8 cellular contexts compared by ENCODE assay signal in the genomic region with DNA sequence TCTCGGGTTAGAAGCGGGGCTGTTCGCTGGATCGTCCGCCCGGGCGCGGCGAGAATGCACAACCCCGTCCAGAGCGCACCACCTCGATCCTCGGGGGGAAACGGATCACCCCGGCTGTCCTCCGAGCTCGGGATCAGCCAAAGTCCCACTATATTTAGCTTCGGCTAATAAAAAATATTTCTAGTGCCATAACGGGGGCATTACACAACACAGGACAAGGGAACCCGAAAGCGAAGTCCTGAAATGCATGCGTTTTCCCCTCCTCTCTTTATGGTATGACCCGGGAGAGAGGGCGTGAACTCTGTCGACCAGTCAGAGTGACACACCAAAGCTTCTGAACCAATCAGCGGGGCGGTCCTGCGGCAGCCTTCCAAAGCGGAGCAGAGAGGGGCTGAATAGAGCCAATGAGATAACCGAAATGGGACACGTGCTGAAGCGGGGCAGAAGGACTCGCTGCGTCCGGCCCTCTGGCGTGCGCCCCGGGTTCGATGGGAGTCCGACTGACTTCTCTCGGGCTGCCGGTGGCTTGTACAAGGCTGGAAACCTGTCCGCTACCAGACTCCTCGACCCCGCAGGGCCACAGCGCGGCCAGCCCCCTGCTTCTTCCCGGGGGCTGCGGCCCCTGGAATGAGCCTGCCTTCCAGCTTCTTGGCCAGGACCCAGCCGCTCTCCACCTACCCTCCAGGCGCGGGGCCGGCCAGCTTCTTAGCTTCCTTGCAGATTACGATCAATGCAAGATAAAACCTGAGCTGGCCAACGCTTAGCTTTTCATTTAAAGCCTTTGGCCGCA. TPM values are rescaled to one million over a fixed set of nuclear protein-coding genes. Genes with fewer than 3 reads are reported as not detected.
A peak's percentile ranks its signal among the peaks of the same experiment; 100 is the strongest.
DNase-seq lines count a peak whose midpoint lies in the region; ATAC-seq and TF ChIP-seq lines count a peak whose summit lies in the region.

A gene with protein sequence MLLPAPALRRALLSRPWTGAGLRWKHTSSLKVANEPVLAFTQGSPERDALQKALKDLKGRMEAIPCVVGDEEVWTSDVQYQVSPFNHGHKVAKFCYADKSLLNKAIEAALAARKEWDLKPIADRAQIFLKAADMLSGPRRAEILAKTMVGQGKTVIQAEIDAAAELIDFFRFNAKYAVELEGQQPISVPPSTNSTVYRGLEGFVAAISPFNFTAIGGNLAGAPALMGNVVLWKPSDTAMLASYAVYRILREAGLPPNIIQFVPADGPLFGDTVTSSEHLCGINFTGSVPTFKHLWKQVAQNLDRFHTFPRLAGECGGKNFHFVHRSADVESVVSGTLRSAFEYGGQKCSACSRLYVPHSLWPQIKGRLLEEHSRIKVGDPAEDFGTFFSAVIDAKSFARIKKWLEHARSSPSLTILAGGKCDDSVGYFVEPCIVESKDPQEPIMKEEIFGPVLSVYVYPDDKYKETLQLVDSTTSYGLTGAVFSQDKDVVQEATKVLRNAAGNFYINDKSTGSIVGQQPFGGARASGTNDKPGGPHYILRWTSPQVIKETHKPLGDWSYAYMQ (minus strand): TSS at position 33 of the 790 bp plus-strand sequence. CDS start 32 bp downstream, at position 1.

- peaks cover 47% of the 10 kb centered on the region for H3K27me3 ChIP-seq in KMS-11 (ENCODE audit: insufficient read depth, low read depth)
- H3K27me3 ChIP-seq in Peyer's patch, result no peaks in the 10 kb centered on the region
- H3K27me3 ChIP-seq in esophagus muscularis mucosa, result no peaks in the 10 kb centered on the region
- no peaks in the 10 kb centered on the region for H3K27me3 ChIP-seq in muscle layer of colon (ENCODE audit: control insufficient read depth in 1 of 2, insufficient read depth in 2 of 2, low read length in 2 of 2)

- peak within 1 kb of the TSS; percentile 96 for H3K4me3 Mint-ChIP-seq in activated T-helper 1 cell treated with anti-CD3 and anti-CD28 coated beads, Interleukin-12 subunit alpha, Interleukin-12 subunit beta, Interleukin-2, Interleukin-4 antibody, amounts not matched to agents 30 ng/mL and 10 ng/mL and 1 ng/mL, durations not matched to agents 14 hours and 24 hours and 36 hours

- peak; percentile 97 for ATAC-seq in GM21786 (IDR thresholded peaks at IDR 0.05; ENCODE audit: unreplicated experiment)

- H3K4me1 ChIP-seq in KMS-11 (ENCODE audit: low read depth, poor library complexity, severe bottlenecking) (no peaks in the 10 kb centered on the region), Peyer's patch (peaks cover 0 to 25% (median 6%) of the 10 kb centered on the region in 4 donors), esophagus muscularis mucosa (peaks cover 22 to 39% (median 30%) of the 10 kb centered on the region in 4 donors), muscle layer of colon (ENCODE audit: insufficient read depth, low read length) (peaks cover 23% of the 10 kb centered on the region)

- TF ChIP-seq CTCF in KMS-11 (conservative IDR thresholded peaks at IDR 0.05; ENCODE audit: low read depth, low read length) (no peak), Peyer's patch (IDR thresholded peaks at IDR 0.05) (no peak), esophagus muscularis mucosa (IDR thresholded peaks at IDR 0.05) (peak in 1 of 3 experiments; percentile 5)

- H3K36me3 ChIP-seq in KMS-11 (ENCODE audit: insufficient read depth) (no peaks in the 10 kb centered on the region), Peyer's patch (no peaks in the 10 kb centered on the region), esophagus muscularis mucosa (peaks cover 0 to 13% (median 4%) of the 10 kb centered on the region in 4 donors), muscle layer of colon (ENCODE audit: insufficient read depth, low read length) (peaks cover 16% of the 10 kb centered on the region)

- TF ChIP-seq POLR2A in Peyer's patch (IDR thresholded peaks at IDR 0.05), result peak in 1 of 2 donors; percentile 14
- no peak for TF ChIP-seq POLR2A in esophagus muscularis mucosa (IDR thresholded peaks at IDR 0.05; ENCODE audit: low read depth)

- H3K36me3 Mint-ChIP-seq in activated T-helper 1 cell treated with anti-CD3 and anti-CD28 coated beads, Interleukin-12 subunit alpha, Interleukin-12 subunit beta, Interleukin-2, Interleukin-4 antibody, amounts not matched to agents 30 ng/mL and 10 ng/mL and 1 ng/mL, durations not matched to agents 14 hours and 24 hours and 36 hours (ENCODE audit: low read depth), result peaks cover 6% of the 10 kb centered on the region

- H3K4me3 ChIP-seq in KMS-11 (IDR thresholded peaks at IDR 0.05; ENCODE audit: insufficient read depth, low read depth, low read length) (peak within 1 kb of the TSS; percentile 51), Peyer's patch (peak within 1 kb of the TSS; percentile 69 to 94 (median 82)), esophagus muscularis mucosa (peak within 1 kb of the TSS; percentile 75 to 93 (median 82)), muscle layer of colon (ENCODE audit: low read depth in 1 of 2, low read length in 2 of 2) (peak within 1 kb of the TSS; percentile 57 to 73)

- DNase-seq in DMS79 treated with DMSO at 0.1 percent for 48 hours (lab: John Stamatoyannopoulos, UW), result peak; percentile 98
- peak; percentile 94 to 98 (median 94) for DNase-seq in Peyer's patch
- peak; percentile 93 for DNase-seq in activated T-helper 1 cell treated with anti-CD3 and anti-CD28 coated beads, Interleukin-12 subunit alpha, Interleukin-12 subunit beta, Interleukin-2, Interleukin-4 antibody, amounts not matched to agents 30 ng/mL and 10 ng/mL and 1 ng/mL, durations not matched to agents 14 hours and 24 hours and 36 hours (ENCODE audit: low spot score)
- peak; percentile 100 for DNase-seq in esophagus muscularis mucosa (ENCODE audit: extremely low spot score)
- DNase-seq in stimulated activated CD8-positive, alpha-beta memory T cell treated with anti-CD3 and anti-CD28 coated beads, Interleukin-7, amount 100 ng/mL, for 1 hour (ENCODE audit: low read depth in 2 of 2), result peak; percentile 78 to 80

- no peaks in the 10 kb centered on the region for H3K27me3 Mint-ChIP-seq in activated T-helper 1 cell treated with anti-CD3 and anti-CD28 coated beads, Interleukin-12 subunit alpha, Interleukin-12 subunit beta, Interleukin-2, Interleukin-4 antibody, amounts not matched to agents 30 ng/mL and 10 ng/mL and 1 ng/mL, durations not matched to agents 14 hours and 24 hours and 36 hours (ENCODE audit: insufficient read depth)

- no peaks in the 10 kb centered on the region for H4K20me1 ChIP-seq in KMS-11 (ENCODE audit: insufficient read depth)

- H3K9ac ChIP-seq in KMS-11 (peak within 1 kb of the TSS; percentile 23; the same call in 1 of the 2 replicates), muscle layer of colon (ENCODE audit: low read length) (peak within 1 kb of the TSS; percentile 41)

- H3K4me2 ChIP-seq in KMS-11, result peak within 1 kb of the TSS; percentile 25; the same call in 1 of the 2 replicates

- intact Hi-C loops in activated T-helper 1 cell treated with anti-CD3 and anti-CD28 coated beads, Interleukin-12 subunit alpha, Interleukin-12 subunit beta, Interleukin-2, Interleukin-4 antibody, amounts not matched to agents 30 ng/mL and 10 ng/mL and 1 ng/mL, durations not matched to agents 14 hours and 24 hours and 36 hours (cut with micrococcal nuclease), result loop anchor here (1.0 to 5.0 kb wide), 6 partner anchors 24 to 310 kb away; a partner anchor contains a TSS
- intact Hi-C loops in esophagus muscularis mucosa (cut with DNase I), result loop anchor here (5.0 kb wide), 1 partner anchor 190 kb away; no protein-coding TSS in a partner anchor

- H3K27ac Mint-ChIP-seq in activated T-helper 1 cell treated with anti-CD3 and anti-CD28 coated beads, Interleukin-12 subunit alpha, Interleukin-12 subunit beta, Interleukin-2, Interleukin-4 antibody, amounts not matched to agents 30 ng/mL and 10 ng/mL and 1 ng/mL, durations not matched to agents 14 hours and 24 hours and 36 hours, result peak within 1 kb of the TSS; percentile 94

- H3K79me2 ChIP-seq in KMS-11 (ENCODE audit: insufficient read depth, low read depth), result no peaks in the 10 kb centered on the region

- no peak for TF ChIP-seq EP300 in esophagus muscularis mucosa (IDR thresholded peaks at IDR 0.05)

- no peak within 1 kb of the TSS for H3K27ac ChIP-seq in KMS-11
- peak within 1 kb of the TSS; percentile 83 to 88 (median 86) for H3K27ac ChIP-seq in Peyer's patch
- peak within 1 kb of the TSS; percentile 85 to 96 (median 89) for H3K27ac ChIP-seq in esophagus muscularis mucosa (replicated peaks in 1 of 4)
- peak within 1 kb of the TSS; percentile 79 for H3K27ac ChIP-seq in muscle layer of colon (ENCODE audit: low read depth, low read length)

- no peaks in the 10 kb centered on the region for H3K9me3 Mint-ChIP-seq in activated T-helper 1 cell treated with anti-CD3 and anti-CD28 coated beads, Interleukin-12 subunit alpha, Interleukin-12 subunit beta, Interleukin-2, Interleukin-4 antibody, amounts not matched to agents 30 ng/mL and 10 ng/mL and 1 ng/mL, durations not matched to agents 14 hours and 24 hours and 36 hours

- H3K4me1 Mint-ChIP-seq in activated T-helper 1 cell treated with anti-CD3 and anti-CD28 coated beads, Interleukin-12 subunit alpha, Interleukin-12 subunit beta, Interleukin-2, Interleukin-4 antibody, amounts not matched to agents 30 ng/mL and 10 ng/mL and 1 ng/mL, durations not matched to agents 14 hours and 24 hours and 36 hours (ENCODE audit: low read depth), result peaks cover 47% of the 10 kb centered on the region

- WGBS in esophagus muscularis mucosa, result 0% methylated on average over 18 of the region's 56 CpGs

- H3K9me3 ChIP-seq in Peyer's patch (no peaks in the 10 kb centered on the region), esophagus muscularis mucosa (no peaks in the 10 kb centered on the region), muscle layer of colon (ENCODE audit: low read length) (no peaks in the 10 kb centered on the region)

- H2AFZ ChIP-seq in KMS-11 (ENCODE audit: low read depth), result peak within 1 kb of the TSS; percentile 58; the same call in 1 of the 2 replicates

RNA-seq across cellular contexts. Expression of the gene that starts here (rescaled TPM):
- total RNA-seq in Peyer's patch (1 to 10 TPM; 2.8 to 5.8 (median 4.1) TPM), esophagus muscularis mucosa (10 to 100 TPM; 25.1 to 29.5 (median 27.2) TPM)
- 3.9 and 4.4 TPM in 2 replicates for total RNA-seq in activated T-helper 1 cell treated with anti-CD3 and anti-CD28 coated beads, Interleukin-12 subunit alpha, Interleukin-12 subunit beta, Interleukin-2, Interleukin-4 antibody, amounts not matched to agents 30 ng/mL and 10 ng/mL and 1 ng/mL, durations not matched to agents 14 hours and 24 hours and 36 hours
